1 cellular context compared by ENCODE assay signal in genomic region chr16:30949655-30950515, GRCh38.
TF ChIP-seq lines count a peak whose summit lies in the region.

No MANE protein-coding gene starts in this region.

TF ChIP-seq in HepG2, 621 proteins besides CTCF, POLR2A, EP300 and RAD21 (continues in another document):
- TF ChIP-seq TARDBP (CRISPR knock-in tag; IDR thresholded peaks at IDR 0.05), result peak; percentile 90
- TF ChIP-seq MNT (IDR thresholded peaks at IDR 0.05), result peak; percentile 50; the same call in 1 of the 2 replicates
- no peak for TF ChIP-seq SMARCE1 (IDR thresholded peaks at IDR 0.05; ENCODE audit: borderline replicate concordance)
- TF ChIP-seq ZNF337 (CRISPR knock-in tag; IDR thresholded peaks at IDR 0.05; ENCODE audit: borderline replicate concordance, low read depth), result no peak
- peak; percentile 34; the same call in 1 of the 2 replicates for TF ChIP-seq TCF7 (IDR thresholded peaks at IDR 0.05; ENCODE audit: low read depth)
- peak; percentile 17; the same call in 1 of the 2 replicates for TF ChIP-seq HHEX (CRISPR knock-in tag; IDR thresholded peaks at IDR 0.05)
- peak; percentile 74 for TF ChIP-seq HNF4A (CRISPR knock-in tag; IDR thresholded peaks at IDR 0.05)
- peak; percentile 23 for TF ChIP-seq ZNF407 (CRISPR knock-in tag; IDR thresholded peaks at IDR 0.05; ENCODE audit: not compliant biosample characterization)
- no peak for TF ChIP-seq ZNF260 (CRISPR knock-in tag; IDR thresholded peaks at IDR 0.05; ENCODE audit: borderline replicate concordance, low read depth)
- TF ChIP-seq CREM (IDR thresholded peaks at IDR 0.05), result no peak; the same call in 1 of the 2 replicates
- no peak for TF ChIP-seq CREM (CRISPR knock-in tag; IDR thresholded peaks at IDR 0.05)
- no peak for TF ChIP-seq NR3C1 (CRISPR knock-in tag; IDR thresholded peaks at IDR 0.05)
- peak; percentile 52; the same call in 1 of the 2 replicates for TF ChIP-seq ZNF800 (CRISPR knock-in tag; IDR thresholded peaks at IDR 0.05)
- TF ChIP-seq CEBPZ (IDR thresholded peaks at IDR 0.05; ENCODE audit: low read length), result no peak
- no peak for TF ChIP-seq RBAK (CRISPR knock-in tag; IDR thresholded peaks at IDR 0.05)
- no peak for TF ChIP-seq PRDM15 (CRISPR knock-in tag; IDR thresholded peaks at IDR 0.05)
- peak; percentile 53; the same call in 1 of the 2 replicates for TF ChIP-seq ZNF451 (CRISPR knock-in tag; IDR thresholded peaks at IDR 0.05)
- 0 out of 2 replicates have a peak, but pooled peaks have one; percentile 4 for TF ChIP-seq CREB3 (CRISPR knock-in tag; IDR thresholded peaks at IDR 0.05)
- TF ChIP-seq ZBTB2 (CRISPR knock-in tag; IDR thresholded peaks at IDR 0.05; ENCODE audit: low read depth), result no peak
- TF ChIP-seq ZNF710 (CRISPR knock-in tag; IDR thresholded peaks at IDR 0.05; ENCODE audit: borderline replicate concordance), result peak; percentile 96
- TF ChIP-seq ZNF660 (CRISPR knock-in tag; IDR thresholded peaks at IDR 0.05; ENCODE audit: borderline replicate concordance, low read depth), result peak; percentile 20; the same call in 1 of the 2 replicates
- peak; percentile 61; the same call in 1 of the 2 replicates for TF ChIP-seq DR1 (CRISPR knock-in tag; IDR thresholded peaks at IDR 0.05)
- TF ChIP-seq NCOR1 (IDR thresholded peaks at IDR 0.05; ENCODE audit: borderline replicate concordance, low read length), result no peak
- TF ChIP-seq POLR2AphosphoS2 (IDR thresholded peaks at IDR 0.05; ENCODE audit: low read depth, low read length), result no peak
- peak; percentile 84; the same call in 1 of the 2 replicates for TF ChIP-seq GTF3A (CRISPR knock-in tag; conservative IDR thresholded peaks at IDR 0.05)
- TF ChIP-seq HCFC1 (IDR thresholded peaks at IDR 0.05; ENCODE audit: low read depth, low read length), result no peak
- peak; percentile 84 for TF ChIP-seq ZNF350 (CRISPR knock-in tag; IDR thresholded peaks at IDR 0.05; ENCODE audit: borderline replicate concordance, low read depth)
- TF ChIP-seq ZNF605 (CRISPR knock-in tag; IDR thresholded peaks at IDR 0.05), result peak; percentile 88
- peak; percentile 98 for TF ChIP-seq ZNF124 (CRISPR knock-in tag; IDR thresholded peaks at IDR 0.05)
- 0 out of 2 replicates have a peak, but pooled peaks have one; percentile 70 for TF ChIP-seq SP140L (CRISPR knock-in tag; IDR thresholded peaks at IDR 0.05; ENCODE audit: borderline replicate concordance)
